1 cellular context compared by ENCODE assay signal in genomic region chr17:20908373-20909273, GRCh38.
TF ChIP-seq lines count a peak whose summit lies in the region.

No MANE protein-coding gene starts in this region.

TF ChIP-seq in H1, 55 proteins besides CTCF, POLR2A, EP300 and RAD21 (continued from another document):
- TF ChIP-seq ATF2 (IDR thresholded peaks at IDR 0.05; ENCODE audit: low read length) (0 out of 2 replicates have a peak, but pooled peaks have one; percentile 20), SP4 (IDR thresholded peaks at IDR 0.05; ENCODE audit: low read length) (0 out of 2 replicates have a peak, but pooled peaks have one; percentile 39), SIX5 (IDR thresholded peaks at IDR 0.05; ENCODE audit: low read depth, low read length) (no peak), TBP (IDR thresholded peaks at IDR 0.05; ENCODE audit: low read depth, low read length) (peak; percentile 79), CHD1 (IDR thresholded peaks at IDR 0.05; ENCODE audit: low read depth, low read length) (no peak), NRF1 (IDR thresholded peaks at IDR 0.05; ENCODE audit: low read depth, low read length) (peak; percentile 69), YY1 (IDR thresholded peaks at IDR 0.05; ENCODE audit: low read depth, low read length) (no peak), SIN3A (conservative IDR thresholded peaks at IDR 0.05 in 1 of 2, IDR thresholded peaks at IDR 0.05 in 1 of 2; ENCODE audit: low read depth in 1 of 2, low read length in 2 of 2) (0 out of 4 replicates have a peak, but pooled peaks of 1 of the 2 experiments have one; percentile 22), CHD7 (IDR thresholded peaks at IDR 0.05; ENCODE audit: insufficient replicate concordance, low read length) (peak; percentile 61), POLR2AphosphoS5 (IDR thresholded peaks at IDR 0.05; ENCODE audit: low read depth, low read length) (peak; percentile 83), GABPA (IDR thresholded peaks at IDR 0.05; ENCODE audit: borderline replicate concordance, insufficient read depth, low read length) (no peak), JUN (IDR thresholded peaks at IDR 0.05; ENCODE audit: low read depth, low read length) (0 out of 2 replicates have a peak, but pooled peaks have one; percentile 12), RNF2 (IDR thresholded peaks at IDR 0.05; ENCODE audit: borderline replicate concordance, low read depth, low read length, missing control alignments, poor library complexity, severe bottlenecking) (no peak), RBBP5 (IDR thresholded peaks at IDR 0.05; ENCODE audit: borderline replicate concordance, low read depth, low read length) (peak; percentile 78; the same call in 1 of the 2 replicates), MAX (IDR thresholded peaks at IDR 0.05) (peak; percentile 76), CBX8 (IDR thresholded peaks at IDR 0.05; ENCODE audit: borderline replicate concordance, low read depth, low read length) (no peak), HDAC2 (IDR thresholded peaks at IDR 0.05; ENCODE audit: borderline replicate concordance in 1 of 2, low read depth in 2 of 2, low read length in 2 of 2) (no peak)
TF ChIP-seq in H1: peak in this region for 19.
